ENCODE assay signal across 1 cellular context in the genomic region with DNA sequence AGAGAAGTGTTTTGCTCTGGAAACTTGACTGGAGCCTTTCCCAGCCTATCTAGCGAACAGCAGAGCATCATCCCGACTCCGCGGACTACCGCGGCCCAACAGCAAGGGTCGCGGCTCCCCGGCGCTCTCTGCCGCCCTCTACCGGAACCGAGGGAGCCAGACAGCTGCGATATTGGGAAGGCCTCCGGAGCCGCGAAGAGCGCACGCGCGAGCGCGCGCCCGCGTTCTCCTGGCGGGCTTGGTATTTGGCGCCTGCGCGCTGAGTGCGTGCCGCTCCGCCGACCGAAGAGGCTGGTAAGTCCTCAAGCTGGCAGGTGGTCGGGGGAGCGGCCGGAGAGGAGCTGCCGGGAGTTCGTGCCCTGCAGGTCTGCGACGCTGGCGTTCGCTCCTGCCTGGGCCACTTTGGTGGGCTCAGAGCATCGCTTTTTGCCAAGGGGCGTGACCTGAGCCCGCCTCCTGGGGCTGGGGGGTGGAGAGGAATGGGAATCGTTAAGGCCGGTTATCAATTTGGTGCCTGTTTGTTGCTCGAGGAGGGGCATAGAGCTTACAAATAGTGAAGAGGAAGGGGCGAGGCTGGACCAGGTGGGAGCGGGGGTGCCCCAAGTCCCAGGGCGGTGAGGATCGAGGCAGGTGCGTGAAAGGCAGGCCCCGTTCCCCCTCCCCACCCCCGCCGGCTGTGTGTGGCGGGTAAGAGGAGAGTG.
TF ChIP-seq lines count a peak whose summit lies in the region.

A gene with protein sequence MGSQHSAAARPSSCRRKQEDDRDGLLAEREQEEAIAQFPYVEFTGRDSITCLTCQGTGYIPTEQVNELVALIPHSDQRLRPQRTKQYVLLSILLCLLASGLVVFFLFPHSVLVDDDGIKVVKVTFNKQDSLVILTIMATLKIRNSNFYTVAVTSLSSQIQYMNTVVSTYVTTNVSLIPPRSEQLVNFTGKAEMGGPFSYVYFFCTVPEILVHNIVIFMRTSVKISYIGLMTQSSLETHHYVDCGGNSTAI (plus strand): TSS at position 257 of the 701 bp plus-strand sequence. CDS start 641 bp downstream, outside the sequence.

TF ChIP-seq in HepG2, 621 proteins besides CTCF, POLR2A, EP300 and RAD21 (continued from another document and continues in another):
- TF ChIP-seq ZXDC (CRISPR knock-in tag; IDR thresholded peaks at IDR 0.05) = no peak
- TF ChIP-seq, protein P1, sequence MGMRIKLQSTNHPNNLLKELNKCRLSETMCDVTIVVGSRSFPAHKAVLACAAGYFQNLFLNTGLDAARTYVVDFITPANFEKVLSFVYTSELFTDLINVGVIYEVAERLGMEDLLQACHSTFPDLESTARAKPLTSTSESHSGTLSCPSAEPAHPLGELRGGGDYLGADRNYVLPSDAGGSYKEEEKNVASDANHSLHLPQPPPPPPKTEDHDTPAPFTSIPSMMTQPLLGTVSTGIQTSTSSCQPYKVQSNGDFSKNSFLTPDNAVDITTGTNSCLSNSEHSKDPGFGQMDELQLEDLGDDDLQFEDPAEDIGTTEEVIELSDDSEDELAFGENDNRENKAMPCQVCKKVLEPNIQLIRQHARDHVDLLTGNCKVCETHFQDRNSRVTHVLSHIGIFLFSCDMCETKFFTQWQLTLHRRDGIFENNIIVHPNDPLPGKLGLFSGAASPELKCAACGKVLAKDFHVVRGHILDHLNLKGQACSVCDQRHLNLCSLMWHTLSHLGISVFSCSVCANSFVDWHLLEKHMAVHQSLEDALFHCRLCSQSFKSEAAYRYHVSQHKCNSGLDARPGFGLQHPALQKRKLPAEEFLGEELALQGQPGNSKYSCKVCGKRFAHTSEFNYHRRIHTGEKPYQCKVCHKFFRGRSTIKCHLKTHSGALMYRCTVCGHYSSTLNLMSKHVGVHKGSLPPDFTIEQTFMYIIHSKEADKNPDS (CRISPR knock-in tag; IDR thresholded peaks at IDR 0.05) = no peak
- TF ChIP-seq, protein P2, sequence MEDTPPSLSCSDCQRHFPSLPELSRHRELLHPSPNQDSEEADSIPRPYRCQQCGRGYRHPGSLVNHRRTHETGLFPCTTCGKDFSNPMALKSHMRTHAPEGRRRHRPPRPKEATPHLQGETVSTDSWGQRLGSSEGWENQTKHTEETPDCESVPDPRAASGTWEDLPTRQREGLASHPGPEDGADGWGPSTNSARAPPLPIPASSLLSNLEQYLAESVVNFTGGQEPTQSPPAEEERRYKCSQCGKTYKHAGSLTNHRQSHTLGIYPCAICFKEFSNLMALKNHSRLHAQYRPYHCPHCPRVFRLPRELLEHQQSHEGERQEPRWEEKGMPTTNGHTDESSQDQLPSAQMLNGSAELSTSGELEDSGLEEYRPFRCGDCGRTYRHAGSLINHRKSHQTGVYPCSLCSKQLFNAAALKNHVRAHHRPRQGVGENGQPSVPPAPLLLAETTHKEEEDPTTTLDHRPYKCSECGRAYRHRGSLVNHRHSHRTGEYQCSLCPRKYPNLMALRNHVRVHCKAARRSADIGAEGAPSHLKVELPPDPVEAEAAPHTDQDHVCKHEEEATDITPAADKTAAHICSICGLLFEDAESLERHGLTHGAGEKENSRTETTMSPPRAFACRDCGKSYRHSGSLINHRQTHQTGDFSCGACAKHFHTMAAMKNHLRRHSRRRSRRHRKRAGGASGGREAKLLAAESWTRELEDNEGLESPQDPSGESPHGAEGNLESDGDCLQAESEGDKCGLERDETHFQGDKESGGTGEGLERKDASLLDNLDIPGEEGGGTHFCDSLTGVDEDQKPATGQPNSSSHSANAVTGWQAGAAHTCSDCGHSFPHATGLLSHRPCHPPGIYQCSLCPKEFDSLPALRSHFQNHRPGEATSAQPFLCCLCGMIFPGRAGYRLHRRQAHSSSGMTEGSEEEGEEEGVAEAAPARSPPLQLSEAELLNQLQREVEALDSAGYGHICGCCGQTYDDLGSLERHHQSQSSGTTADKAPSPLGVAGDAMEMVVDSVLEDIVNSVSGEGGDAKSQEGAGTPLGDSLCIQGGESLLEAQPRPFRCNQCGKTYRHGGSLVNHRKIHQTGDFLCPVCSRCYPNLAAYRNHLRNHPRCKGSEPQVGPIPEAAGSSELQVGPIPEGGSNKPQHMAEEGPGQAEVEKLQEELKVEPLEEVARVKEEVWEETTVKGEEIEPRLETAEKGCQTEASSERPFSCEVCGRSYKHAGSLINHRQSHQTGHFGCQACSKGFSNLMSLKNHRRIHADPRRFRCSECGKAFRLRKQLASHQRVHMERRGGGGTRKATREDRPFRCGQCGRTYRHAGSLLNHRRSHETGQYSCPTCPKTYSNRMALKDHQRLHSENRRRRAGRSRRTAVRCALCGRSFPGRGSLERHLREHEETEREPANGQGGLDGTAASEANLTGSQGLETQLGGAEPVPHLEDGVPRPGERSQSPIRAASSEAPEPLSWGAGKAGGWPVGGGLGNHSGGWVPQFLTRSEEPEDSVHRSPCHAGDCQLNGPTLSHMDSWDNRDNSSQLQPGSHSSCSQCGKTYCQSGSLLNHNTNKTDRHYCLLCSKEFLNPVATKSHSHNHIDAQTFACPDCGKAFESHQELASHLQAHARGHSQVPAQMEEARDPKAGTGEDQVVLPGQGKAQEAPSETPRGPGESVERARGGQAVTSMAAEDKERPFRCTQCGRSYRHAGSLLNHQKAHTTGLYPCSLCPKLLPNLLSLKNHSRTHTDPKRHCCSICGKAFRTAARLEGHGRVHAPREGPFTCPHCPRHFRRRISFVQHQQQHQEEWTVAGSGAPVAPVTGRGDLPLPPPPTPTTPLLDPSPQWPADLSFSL (CRISPR knock-in tag; IDR thresholded peaks at IDR 0.05) = no peak
- no peak for TF ChIP-seq MBNL3 (CRISPR knock-in tag; conservative IDR thresholded peaks at IDR 0.05)
- TF ChIP-seq YEATS2 (CRISPR knock-in tag; IDR thresholded peaks at IDR 0.05; ENCODE audit: borderline replicate concordance) = peak; percentile 79
- TF ChIP-seq NFE2 (CRISPR knock-in tag; IDR thresholded peaks at IDR 0.05) = no peak
- TF ChIP-seq ZBTB2 (CRISPR knock-in tag; IDR thresholded peaks at IDR 0.05; ENCODE audit: low read depth) = 0 out of 2 replicates have a peak, but pooled peaks have one; percentile 31
- TF ChIP-seq KDM2A (CRISPR knock-in tag; IDR thresholded peaks at IDR 0.05; ENCODE audit: borderline replicate concordance, low read depth) = peak; percentile 92
- TF ChIP-seq, protein P3, sequence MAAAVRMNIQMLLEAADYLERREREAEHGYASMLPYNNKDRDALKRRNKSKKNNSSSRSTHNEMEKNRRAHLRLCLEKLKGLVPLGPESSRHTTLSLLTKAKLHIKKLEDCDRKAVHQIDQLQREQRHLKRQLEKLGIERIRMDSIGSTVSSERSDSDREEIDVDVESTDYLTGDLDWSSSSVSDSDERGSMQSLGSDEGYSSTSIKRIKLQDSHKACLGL (CRISPR knock-in tag; IDR thresholded peaks at IDR 0.05) = 0 out of 2 replicates have a peak, but pooled peaks have one; percentile 75
- 0 out of 2 replicates have a peak, but pooled peaks have one; percentile 62 for TF ChIP-seq ZNF292 (CRISPR knock-in tag; IDR thresholded peaks at IDR 0.05; ENCODE audit: borderline replicate concordance, low read depth)
- no peak for TF ChIP-seq ZNF678 (CRISPR knock-in tag; IDR thresholded peaks at IDR 0.05)
- TF ChIP-seq NKX3-1 (CRISPR knock-in tag; IDR thresholded peaks at IDR 0.05) = no peak; the same call in 1 of the 2 replicates
- TF ChIP-seq PHF20 (CRISPR knock-in tag; IDR thresholded peaks at IDR 0.05) = 0 out of 2 replicates have a peak, but pooled peaks have one; percentile 38
- no peak for TF ChIP-seq JARID2 (CRISPR knock-in tag; IDR thresholded peaks at IDR 0.05; ENCODE audit: insufficient replicate concordance)
- TF ChIP-seq ZNF619 (CRISPR knock-in tag; IDR thresholded peaks at IDR 0.05) = no peak
- TF ChIP-seq, protein P4, sequence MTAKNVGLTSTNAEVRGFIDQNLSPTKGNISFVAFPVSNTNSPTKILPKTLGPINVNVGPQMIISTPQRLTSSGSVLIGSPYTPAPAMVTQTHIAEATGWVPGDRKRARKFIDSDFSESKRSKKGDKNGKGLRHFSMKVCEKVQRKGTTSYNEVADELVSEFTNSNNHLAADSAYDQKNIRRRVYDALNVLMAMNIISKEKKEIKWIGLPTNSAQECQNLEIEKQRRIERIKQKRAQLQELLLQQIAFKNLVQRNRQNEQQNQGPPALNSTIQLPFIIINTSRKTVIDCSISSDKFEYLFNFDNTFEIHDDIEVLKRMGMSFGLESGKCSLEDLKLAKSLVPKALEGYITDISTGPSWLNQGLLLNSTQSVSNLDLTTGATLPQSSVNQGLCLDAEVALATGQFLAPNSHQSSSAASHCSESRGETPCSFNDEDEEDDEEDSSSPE (CRISPR knock-in tag; IDR thresholded peaks at IDR 0.05) = peak; percentile 94
- TF ChIP-seq, protein P5, sequence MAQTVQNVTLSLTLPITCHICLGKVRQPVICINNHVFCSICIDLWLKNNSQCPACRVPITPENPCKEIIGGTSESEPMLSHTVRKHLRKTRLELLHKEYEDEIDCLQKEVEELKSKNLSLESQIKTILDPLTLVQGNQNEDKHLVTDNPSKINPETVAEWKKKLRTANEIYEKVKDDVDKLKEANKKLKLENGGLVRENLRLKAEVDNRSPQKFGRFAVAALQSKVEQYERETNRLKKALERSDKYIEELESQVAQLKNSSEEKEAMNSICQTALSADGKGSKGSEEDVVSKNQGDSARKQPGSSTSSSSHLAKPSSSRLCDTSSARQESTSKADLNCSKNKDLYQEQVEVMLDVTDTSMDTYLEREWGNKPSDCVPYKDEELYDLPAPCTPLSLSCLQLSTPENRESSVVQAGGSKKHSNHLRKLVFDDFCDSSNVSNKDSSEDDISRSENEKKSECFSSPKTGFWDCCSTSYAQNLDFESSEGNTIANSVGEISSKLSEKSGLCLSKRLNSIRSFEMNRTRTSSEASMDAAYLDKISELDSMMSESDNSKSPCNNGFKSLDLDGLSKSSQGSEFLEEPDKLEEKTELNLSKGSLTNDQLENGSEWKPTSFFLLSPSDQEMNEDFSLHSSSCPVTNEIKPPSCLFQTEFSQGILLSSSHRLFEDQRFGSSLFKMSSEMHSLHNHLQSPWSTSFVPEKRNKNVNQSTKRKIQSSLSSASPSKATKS (CRISPR knock-in tag; IDR thresholded peaks at IDR 0.05) = no peak
- TF ChIP-seq SETDB1 (CRISPR knock-in tag; IDR thresholded peaks at IDR 0.05; ENCODE audit: borderline replicate concordance) = no peak
- TF ChIP-seq DNMT1 (CRISPR knock-in tag; IDR thresholded peaks at IDR 0.05) = no peak
- TF ChIP-seq ZNF749 (CRISPR knock-in tag; IDR thresholded peaks at IDR 0.05; ENCODE audit: borderline replicate concordance) = 0 out of 2 replicates have a peak, but pooled peaks have one; percentile 47
- TF ChIP-seq, protein P6, sequence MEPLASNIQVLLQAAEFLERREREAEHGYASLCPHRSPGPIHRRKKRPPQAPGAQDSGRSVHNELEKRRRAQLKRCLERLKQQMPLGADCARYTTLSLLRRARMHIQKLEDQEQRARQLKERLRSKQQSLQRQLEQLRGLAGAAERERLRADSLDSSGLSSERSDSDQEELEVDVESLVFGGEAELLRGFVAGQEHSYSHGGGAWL (CRISPR knock-in tag; IDR thresholded peaks at IDR 0.05) = peak; percentile 66; the same call in 1 of the 2 replicates
- no peak for TF ChIP-seq SMARCE1 (IDR thresholded peaks at IDR 0.05; ENCODE audit: borderline replicate concordance)
- 0 out of 2 replicates have a peak, but pooled peaks have one; percentile 15 for TF ChIP-seq ZC3H13 (CRISPR knock-in tag; IDR thresholded peaks at IDR 0.05)
- no peak for TF ChIP-seq SIN3B (IDR thresholded peaks at IDR 0.05; ENCODE audit: low read length)
- TF ChIP-seq HNRNPLL (IDR thresholded peaks at IDR 0.05; ENCODE audit: low read depth, low read length, poor library complexity, severe bottlenecking) = peak; percentile 86
- TF ChIP-seq PCBP2 (optimal IDR thresholded peaks at IDR 0.05; ENCODE audit: low read depth, low read length, poor library complexity, severe bottlenecking) = no peak
- no peak for TF ChIP-seq ATF7 (IDR thresholded peaks at IDR 0.05)
- no peak for TF ChIP-seq ATF7 (CRISPR knock-in tag; IDR thresholded peaks at IDR 0.05)
- TF ChIP-seq ZFP36 (IDR thresholded peaks at IDR 0.05; ENCODE audit: borderline replicate concordance, low read depth, low read length, partially characterized antibody) = no peak
- TF ChIP-seq ZNF251 (CRISPR knock-in tag; IDR thresholded peaks at IDR 0.05) = no peak
- TF ChIP-seq HNRNPL (IDR thresholded peaks at IDR 0.05; ENCODE audit: low read depth, low read length) = 0 out of 2 replicates have a peak, but pooled peaks have one; percentile 42
- peak; percentile 87; the same call in 1 of the 2 replicates for TF ChIP-seq ZNF563 (CRISPR knock-in tag; IDR thresholded peaks at IDR 0.05)
